10 cellular contexts compared by ENCODE assay signal in genomic region chr17:17942846-17943245, GRCh38. TPM values are rescaled to one million over a fixed set of nuclear protein-coding genes. Genes with fewer than 3 reads are reported as not detected.
DNase-seq lines count a peak whose midpoint lies in the region; ATAC-seq and TF ChIP-seq lines count a peak whose summit lies in the region.
"Had no signal": no experiment of that assay in that cellular context is flagged by ENCODE, and none has a peak within 500 bp of the region (broad histone marks: within the 10 kb centered on the region; RNA-seq: fewer than 3 reads in every experiment).

No MANE protein-coding gene starts in this region.

- no peaks in the 10 kb centered on the region for H3K9me3 Mint-ChIP-seq in WTC11

- H3K4me1 ChIP-seq in HEK293 (ENCODE audit: control insufficient read depth, insufficient read depth, low read length) (peaks cover 44% of the 10 kb centered on the region), thyroid gland (peaks cover 56 to 74% of the 10 kb centered on the region in 2 donors)

- no peak overlapping the region for H3K4me3 Mint-ChIP-seq in WTC11
- H3K4me3 Mint-ChIP-seq: activated CD8-positive, alpha-beta memory T cell treated with anti-CD3 and anti-CD28 coated beads, Interleukin-2, amount 10 ng/mL, durations not matched to agents 7 days and 5 days had no signal

- intact Hi-C loops in left ventricle myocardium superior (cut with micrococcal nuclease) (no loop called here), thyroid gland (cut with DNase I) (no loop called here)

- POLR2A ChIA-PET in HEK293 (lab: Yijun Ruan, JAX), result interaction anchor here (1.5 kb wide), 1 partner anchor 29 kb away, joined by 13 read pairs; the partner anchor contains the start of genes DRC3 and TOM1L2
- POLR2A ChIA-PET in WTC11 (lab: Charles Lee), result no interaction called here

- H3K36me3 ChIP-seq in HEK293 (ENCODE audit: control insufficient read depth in 2 of 2, insufficient read depth in 1 of 2, low read length in 2 of 2) (no peaks in the 10 kb centered on the region), thyroid gland (no peaks in the 10 kb centered on the region)

- ATAC-seq in WTC11 (no peak), left ventricle myocardium superior (peak; percentile 18)

- DNase-seq in WTC11 (ENCODE audit: low spot score), result no peak
- DNase-seq in left ventricle myocardium superior, result no peak
- no peak for DNase-seq in thyroid gland
- DNase-seq in NOMO-1 treated with DMSO at 0.1 percent for 48 hours (lab: John Stamatoyannopoulos, UW; ENCODE audit: unreplicated experiment), result no peak
- no peak for DNase-seq in RPMI8226
- DNase-seq in amygdala (lab: John Stamatoyannopoulos, UW), result no peak
- DNase-seq: activated CD8-positive, alpha-beta memory T cell treated with anti-CD3 and anti-CD28 coated beads, Interleukin-2, amount 10 ng/mL, durations not matched to agents 7 days and 5 days; NCI-H2081 treated with DMSO at 0.1 percent for 48 hours; SW 1271 had no signal

- peaks cover 30% of the 10 kb centered on the region for H3K4me1 Mint-ChIP-seq in WTC11

- H3K27ac ChIP-seq in HEK293 (ENCODE audit: extremely low read depth, low read depth, low read length) (peak overlapping the region; percentile 53; the same call in 1 of the 2 replicates), thyroid gland (peak overlapping the region; percentile 36 to 77 (median 72))

- no peak for TF ChIP-seq POLR2A in thyroid gland (IDR thresholded peaks at IDR 0.05)

- peak overlapping the region; percentile 43 for H3K27ac Mint-ChIP-seq in WTC11
- H3K27ac Mint-ChIP-seq: activated CD8-positive, alpha-beta memory T cell treated with anti-CD3 and anti-CD28 coated beads, Interleukin-2, amount 10 ng/mL, durations not matched to agents 7 days and 5 days had no signal

- H3K27me3 ChIP-seq in thyroid gland, result no peaks in the 10 kb centered on the region

- H3K4me3 ChIP-seq in HEK293 (ENCODE audit: low read depth, low read length), result no peak overlapping the region
- H3K4me3 ChIP-seq in thyroid gland (replicated peaks in 1 of 3), result no peak overlapping the region

- H3K9me3 ChIP-seq in HEK293 (ENCODE audit: control insufficient read depth, insufficient read depth, low read depth, low read length) (no peaks in the 10 kb centered on the region), thyroid gland (no peaks in the 10 kb centered on the region)

- no peaks in the 10 kb centered on the region for H3K36me3 Mint-ChIP-seq in WTC11
- H3K36me3 Mint-ChIP-seq: activated CD8-positive, alpha-beta memory T cell treated with anti-CD3 and anti-CD28 coated beads, Interleukin-2, amount 10 ng/mL, durations not matched to agents 7 days and 5 days had no signal

- no peaks in the 10 kb centered on the region for H3K27me3 Mint-ChIP-seq in WTC11 (ENCODE audit: low read depth)
- H3K27me3 Mint-ChIP-seq: activated CD8-positive, alpha-beta memory T cell treated with anti-CD3 and anti-CD28 coated beads, Interleukin-2, amount 10 ng/mL, durations not matched to agents 7 days and 5 days had no signal

- TF ChIP-seq CTCF in HEK293 (tag by site-specific recombination; IDR thresholded peaks at IDR 0.05) (no peak), WTC11 (IDR thresholded peaks at IDR 0.05) (no peak), thyroid gland (IDR thresholded peaks at IDR 0.05) (no peak)

- CTCF ChIA-PET in HEK293 (lab: Yijun Ruan, JAX), result interaction anchor here (1.2 to 8.4 kb wide), 2 partner anchors 23 to 42 kb away, joined by 4 to 59 read pairs; no protein-coding TSS in a partner anchor
- CTCF ChIA-PET in WTC11 (lab: Charles Lee), result interaction anchor here (0.5 to 3.2 kb wide), 7 partner anchors 14 to 130 kb away, joined by 3 to 11 read pairs (median 4); no protein-coding TSS in a partner anchor

TF ChIP-seq in HEK293, 187 proteins besides CTCF, POLR2A, EP300 and RAD21 (continues in another document):
- TF ChIP-seq KLF8 (tag by site-specific recombination; IDR thresholded peaks at IDR 0.05), result peak; percentile 45; the same call in 1 of the 2 replicates
- TF ChIP-seq ZSCAN30 (tag by site-specific recombination; IDR thresholded peaks at IDR 0.05), result no peak
- TF ChIP-seq ZNF366 (tag by site-specific recombination; conservative IDR thresholded peaks at IDR 0.05), result no peak
- no peak for TF ChIP-seq ZNF514 (tag by site-specific recombination; IDR thresholded peaks at IDR 0.05)
- no peak for TF ChIP-seq ZNF580 (tag by site-specific recombination; IDR thresholded peaks at IDR 0.05)
- no peak for TF ChIP-seq ZNF248 (tag by site-specific recombination; IDR thresholded peaks at IDR 0.05)
- TF ChIP-seq ZNF335 (tag by site-specific recombination; conservative IDR thresholded peaks at IDR 0.05), result no peak
- TF ChIP-seq ZNF274 (IDR thresholded peaks at IDR 0.05; ENCODE audit: low read length), result no peak
- no peak for TF ChIP-seq ZNF274 (tag by site-specific recombination; IDR thresholded peaks at IDR 0.05; ENCODE audit: borderline replicate concordance)
- no peak for TF ChIP-seq ZNF133 (tag by site-specific recombination; IDR thresholded peaks at IDR 0.05)
- TF ChIP-seq ZNF677 (tag by site-specific recombination; IDR thresholded peaks at IDR 0.05), result no peak
- no peak for TF ChIP-seq FEZF1 (tag by site-specific recombination; IDR thresholded peaks at IDR 0.05)
- no peak for TF ChIP-seq ZNF623 (tag by site-specific recombination; IDR thresholded peaks at IDR 0.05)
- no peak for TF ChIP-seq ZNF549 (tag by site-specific recombination; IDR thresholded peaks at IDR 0.05)
- no peak for TF ChIP-seq ZNF776 (tag by site-specific recombination; IDR thresholded peaks at IDR 0.05; ENCODE audit: borderline replicate concordance)
- TF ChIP-seq WT1 (tag by site-specific recombination; IDR thresholded peaks at IDR 0.05), result peak; percentile 60
- no peak for TF ChIP-seq ZNF830 (tag by site-specific recombination; IDR thresholded peaks at IDR 0.05; ENCODE audit: low read depth)
- peak; percentile 31; the same call in 1 of the 2 replicates for TF ChIP-seq ZNF629 (tag by site-specific recombination; IDR thresholded peaks at IDR 0.05)
- no peak for TF ChIP-seq ZNF521 (tag by site-specific recombination; IDR thresholded peaks at IDR 0.05)
- TF ChIP-seq SP3 (tag by site-specific recombination; IDR thresholded peaks at IDR 0.05), result no peak
- TF ChIP-seq ZBTB7A (tag by site-specific recombination; IDR thresholded peaks at IDR 0.05; ENCODE audit: low read depth), result no peak
- no peak for TF ChIP-seq ZNF768 (tag by site-specific recombination; IDR thresholded peaks at IDR 0.05)

TF ChIP-seq in WTC11, 78 proteins besides CTCF, POLR2A, EP300 and RAD21:
- TF ChIP-seq OVOL2 (CRISPR knock-in tag; IDR thresholded peaks at IDR 0.05; ENCODE audit: borderline replicate concordance), result no peak

RNA-seq across cellular contexts. Expression of gene TOM1L2, which starts 29.4 kb away (rescaled TPM):
- total RNA-seq in WTC11 (2021) (5.2 to 6.7 TPM (median 6.4 TPM) in 3 replicates), left ventricle myocardium superior (287 TPM), thyroid gland (100 to 1,000 TPM; 138 to 881 (median 257) TPM)

RNA-seq across cellular contexts. Expression of gene DRC3, which starts 29.8 kb away (rescaled TPM):
- total RNA-seq in WTC11 (2021) (0.34 to 0.48 TPM (median 0.42 TPM) in 3 replicates), left ventricle myocardium superior (1.5 TPM), thyroid gland (10 to 100 TPM; 18.5 to 28.7 (median 23.4) TPM)
- total RNA-seq: activated CD8-positive, alpha-beta memory T cell treated with anti-CD3 and anti-CD28 coated beads, Interleukin-2, amount 10 ng/mL, durations not matched to agents 7 days and 5 days had no signal

Comparison
In these comparisons a context has a peak if more than half of its experiments do, and no peak if none do; other contexts are left out.
1. RNA of gene TOM1L2, which starts 29.4 kb away (total RNA-seq): 287 TPM in left ventricle myocardium superior (single experiment) and 138 to 881 TPM in thyroid gland; 5.2 to 6.7 TPM in WTC11; every median in the first group is over 10 times any median in the second.